9 cellular contexts compared by ENCODE assay signal in the genomic region with DNA sequence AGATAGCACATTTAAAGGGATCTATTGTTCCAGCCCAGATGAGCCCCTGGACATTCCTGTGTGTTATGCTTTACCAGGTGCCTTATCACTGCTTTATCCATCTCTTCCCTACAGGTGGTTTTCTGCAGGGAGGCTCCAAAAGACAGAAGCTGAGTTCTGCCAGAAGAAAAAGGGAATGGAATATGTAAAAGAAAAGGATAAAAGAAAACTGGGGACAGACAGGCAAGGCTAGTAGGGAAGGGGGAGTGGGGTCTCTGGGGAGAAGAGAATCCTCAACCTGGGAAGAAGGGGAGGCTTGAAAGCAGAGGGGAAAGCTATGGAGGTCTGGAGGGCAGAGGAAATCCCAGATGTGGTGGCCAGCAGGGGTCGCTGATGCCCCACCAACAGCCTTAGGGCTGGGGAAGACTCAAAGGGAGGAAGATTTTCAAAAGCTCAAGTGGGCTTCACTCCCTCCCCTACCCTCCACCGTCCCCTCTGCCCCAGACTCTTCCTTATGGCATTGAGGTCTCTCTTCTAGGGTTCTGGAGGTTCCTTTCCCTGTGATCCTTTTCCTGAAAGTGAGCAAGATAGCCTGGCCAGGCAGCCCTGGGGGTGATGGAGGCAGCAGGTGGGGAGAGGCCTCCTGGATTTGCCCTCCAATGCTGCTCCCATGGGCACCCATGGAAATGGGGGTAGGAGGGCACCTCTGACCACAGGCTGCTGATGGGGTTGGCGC.
DNase-seq lines count a peak whose midpoint lies in the region; ATAC-seq, FAIRE-seq and TF ChIP-seq lines count a peak whose summit lies in the region.
"Had no signal": no experiment of that assay in that cellular context is flagged by ENCODE, and none has a peak within 500 bp of the region (broad histone marks: within the 10 kb centered on the region; RNA-seq: fewer than 3 reads in every experiment).

No MANE protein-coding gene starts in this region.

- no peak overlapping the region for H3K9ac ChIP-seq in kidney (ENCODE audit: low read length in 2 of 2)

- H3K4me3 ChIP-seq in cardiac fibroblast (replicated peaks in 1 of 2; ENCODE audit: low read depth in 2 of 2, low read length in 2 of 2): no peak overlapping the region
- no peak overlapping the region for H3K4me3 ChIP-seq in kidney (ENCODE audit: low read length in 2 of 2)

- peak; percentile 65 for ATAC-seq in GM21529 (IDR thresholded peaks at IDR 0.05; ENCODE audit: unreplicated experiment)
- no peak for ATAC-seq in HG03175 (IDR thresholded peaks at IDR 0.05; ENCODE audit: unreplicated experiment)

- H3K27ac ChIP-seq in kidney (ENCODE audit: low read depth in 2 of 2, low read length in 2 of 2): no peak overlapping the region

- no peaks in the 10 kb centered on the region for H3K36me3 ChIP-seq in kidney (ENCODE audit: control insufficient read depth in 1 of 2, insufficient read depth in 2 of 2, low read length in 2 of 2)

- peak; percentile 80 for TF ChIP-seq CTCF in cardiac fibroblast (IDR thresholded peaks at IDR 0.05; ENCODE audit: low read depth, low read length)
- TF ChIP-seq CTCF in kidney (IDR thresholded peaks at IDR 0.05; ENCODE audit: borderline replicate concordance, extremely low read depth, insufficient read depth): peak; percentile 94

- no peak for FAIRE-seq in kidney (lab: Jason Lieb, UNC)
- FAIRE-seq: colon had no signal

- no peaks in the 10 kb centered on the region for H3K9me3 ChIP-seq in kidney (ENCODE audit: control insufficient read depth in 1 of 2, low read length in 2 of 2)

- intact Hi-C loops in kidney (cut with DNase I): loop anchor here (5.0 kb wide), 1 partner anchor 208 kb away; no protein-coding TSS in a partner anchor

- H3K4me1 ChIP-seq in kidney (ENCODE audit: control insufficient read depth in 1 of 2, insufficient read depth in 1 of 2, low read depth in 1 of 2, low read length in 2 of 2): peaks cover 0 to 6% of the 10 kb centered on the region in 2 donors

- DNase-seq in D341Med (ENCODE audit: low spot score) (peak; percentile 81), NCI-H1105 treated with DMSO at 0.1 percent for 48 hours (lab: John Stamatoyannopoulos, UW) (peak; percentile 56), cardiac fibroblast (ENCODE audit: low read depth in 2 of 2) (peak; percentile 71 to 80), kidney (peak; percentile 85)
- peak; percentile 20 for DNase-seq in activated CD4-positive, CD25-positive, alpha-beta regulatory T cell treated with anti-CD3 and anti-CD28 coated beads, Interleukin-2, amount 50 U/mL, for 16 hours (ENCODE audit: low read depth, low spot score)
- DNase-seq in stimulated activated CD4-positive, alpha-beta T cell treated with anti-CD3 and anti-CD28 coated beads, Interleukin-2, amount 100 ng/mL, for 24 hours: peak; percentile 76 to 81

Comparison
In these comparisons a context has a peak if more than half of its experiments do, and no peak if none do; other contexts are left out.
1. DNase-seq: peak in every context shown above with its lines; median percentile 85 in kidney; 81 in D341Med; 78 in stimulated activated CD4-positive, alpha-beta T cell treated with anti-CD3 and anti-CD28 coated beads, Interleukin-2, amount 100 ng/mL, for 24 hours; 76 in cardiac fibroblast; 56 in NCI-H1105 treated with DMSO at 0.1 percent for 48 hours; 20 in activated CD4-positive, CD25-positive, alpha-beta regulatory T cell treated with anti-CD3 and anti-CD28 coated beads, Interleukin-2, amount 50 U/mL, for 16 hours.